8 cellular contexts compared by ENCODE assay signal in the genomic region with DNA sequence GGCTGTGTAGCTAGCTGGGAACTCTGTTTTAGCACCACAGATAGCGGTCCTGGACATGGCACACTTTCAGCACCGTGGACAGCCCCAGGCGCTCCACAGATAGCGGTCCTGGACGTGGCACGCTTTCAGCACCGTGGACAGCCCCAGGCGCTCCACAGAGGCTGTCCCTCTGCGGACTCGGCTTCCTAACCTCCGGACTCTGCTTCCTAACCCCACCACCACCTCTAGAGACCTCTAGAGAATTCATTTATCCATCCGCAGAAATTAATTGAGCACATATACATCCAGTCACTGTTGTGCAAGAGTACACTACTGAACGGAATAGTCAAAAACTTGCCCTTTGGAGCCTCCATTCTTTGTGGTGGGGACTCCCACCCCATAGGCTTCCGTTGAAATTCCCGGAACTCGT.
A peak's percentile ranks its signal among the peaks of the same experiment; 100 is the strongest.
DNase-seq lines count a peak whose midpoint lies in the region; ATAC-seq and TF ChIP-seq lines count a peak whose summit lies in the region.

No MANE protein-coding gene starts in this region.

- H3K27me3 Mint-ChIP-seq in nephron progenitor cell (ENCODE audit: low read depth, poor library complexity), result peaks cover 91% of the 10 kb centered on the region

- ATAC-seq in GM21723 (IDR thresholded peaks at IDR 0.05; ENCODE audit: unreplicated experiment) (no peak), HG03378 (IDR thresholded peaks at IDR 0.05; ENCODE audit: unreplicated experiment) (no peak)

- peaks cover 13% of the 10 kb centered on the region for H3K4me1 Mint-ChIP-seq in nephron progenitor cell

- TF ChIP-seq CTCF in nephron progenitor cell (IDR thresholded peaks at IDR 0.05), result no peak

- no peaks in the 10 kb centered on the region for H3K9me3 Mint-ChIP-seq in nephron progenitor cell

- H3K36me3 Mint-ChIP-seq in nephron progenitor cell (ENCODE audit: low read depth), result no peaks in the 10 kb centered on the region

- DNase-seq in EH (ENCODE audit: low read depth) (peak; percentile 88), NOMO-1 treated with dmso at 0.1 percent for 144 hours (lab: John Stamatoyannopoulos, UW; ENCODE audit: unreplicated experiment) (peak; percentile 51), activated T-cell treated with anti-CD3 and anti-CD28 coated beads for 48 hours (ENCODE audit: low read depth) (peak; percentile 73), fibroblast of gingiva (ENCODE audit: low read depth) (peak; percentile 75), nephron progenitor cell (peak; percentile 100)
- peak; percentile 37 to 64 (median 55) for DNase-seq in stimulated activated naive CD4-positive, alpha-beta T cell (lab: John Stamatoyannopoulos, UW)

- no peak overlapping the region for H3K4me3 Mint-ChIP-seq in nephron progenitor cell

- no peak overlapping the region for H3K27ac Mint-ChIP-seq in nephron progenitor cell
